In genomic region chr1:39514710-39515124, GRCh38 we compare ENCODE assay signal across 9 cellular contexts. TPM values are rescaled to one million over a fixed set of nuclear protein-coding genes. Genes with fewer than 3 reads are reported as not detected.
DNase-seq lines count a peak whose midpoint lies in the region; ATAC-seq and TF ChIP-seq lines count a peak whose summit lies in the region.
"Not testable (repeated sequence)": the region's sequence is repeated elsewhere in the genome, so short reads cannot be mapped to it uniquely, and the experiment has no call there.
"Had no signal": no experiment of that assay in that cellular context is flagged by ENCODE, and none has a peak within 500 bp of the region (broad histone marks: within the 10 kb centered on the region; RNA-seq: fewer than 3 reads in every experiment).

No MANE protein-coding gene starts in this region.

- CTCF ChIA-PET in CD8-positive, alpha-beta T cell (lab: Charles Lee), result not testable (repeated sequence)

- not testable (repeated sequence) for H3K36me3 ChIP-seq in CD8-positive, alpha-beta T cell (ENCODE audit: insufficient read depth, low read length); adipocyte (ENCODE audit: control insufficient read depth, insufficient read depth, low read length, severe bottlenecking); iPS-15b (ENCODE audit: control insufficient read depth, insufficient read depth, low read length)

- not testable (repeated sequence) for H3K27me3 ChIP-seq in CD8-positive, alpha-beta T cell (ENCODE audit: insufficient read depth, low read length); adipocyte (replicated peaks; ENCODE audit: control insufficient read depth, insufficient read depth, low read length); iPS-15b (ENCODE audit: control insufficient read depth, insufficient read depth, low read length)

- H3K4me3 ChIP-seq in CD8-positive, alpha-beta T cell (ENCODE audit: low read depth, low read length); adipocyte (ENCODE audit: low read length): not testable (repeated sequence)
- peak overlapping the region; percentile 13 for H3K4me3 ChIP-seq in iPS-15b (ENCODE audit: low read depth, low read length)

- H3K27me3 Mint-ChIP-seq in CD8-positive, alpha-beta T cell (ENCODE audit: low read depth); natural killer cell treated with Interleukin-12 subunit alpha and Interleukin-12 subunit beta and Interleukin-15 and Interleukin-18, amount 100 ng/mL, for 72 hours: not testable (repeated sequence)

- TF ChIP-seq CTCF in CD8-positive, alpha-beta T cell (IDR thresholded peaks at IDR 0.05), result not testable (repeated sequence)

- not testable (repeated sequence) for H3K9me3 ChIP-seq in CD8-positive, alpha-beta T cell (ENCODE audit: low read length); adipocyte (ENCODE audit: control insufficient read depth, low read length); iPS-15b (ENCODE audit: control insufficient read depth, insufficient read depth, low read length)

- not testable (repeated sequence) for H3K27ac Mint-ChIP-seq in CD8-positive, alpha-beta T cell; natural killer cell treated with Interleukin-12 subunit alpha and Interleukin-12 subunit beta and Interleukin-15 and Interleukin-18, amount 100 ng/mL, for 72 hours; stimulated activated effector memory CD8-positive, alpha-beta T cell treated with anti-CD3 and anti-CD28 coated beads, Interleukin-12 subunit alpha, Interleukin-12 subunit beta, amount 100 ng/mL, for 72 hours

- H3K36me3 Mint-ChIP-seq in CD8-positive, alpha-beta T cell; natural killer cell treated with Interleukin-12 subunit alpha and Interleukin-12 subunit beta and Interleukin-15 and Interleukin-18, amount 100 ng/mL, for 72 hours; stimulated activated effector memory CD8-positive, alpha-beta T cell treated with anti-CD3 and anti-CD28 coated beads, Interleukin-12 subunit alpha, Interleukin-12 subunit beta, amount 100 ng/mL, for 72 hours: not testable (repeated sequence)

- H3K9me3 Mint-ChIP-seq in CD8-positive, alpha-beta T cell; natural killer cell treated with Interleukin-12 subunit alpha and Interleukin-12 subunit beta and Interleukin-15 and Interleukin-18, amount 100 ng/mL, for 72 hours; stimulated activated effector memory CD8-positive, alpha-beta T cell treated with anti-CD3 and anti-CD28 coated beads, Interleukin-12 subunit alpha, Interleukin-12 subunit beta, amount 100 ng/mL, for 72 hours: not testable (repeated sequence)

- peak; percentile 20 for ATAC-seq in CD8-positive, alpha-beta T cell
- peak; percentile 34 for ATAC-seq in HG02642 (IDR thresholded peaks at IDR 0.05; ENCODE audit: poor library complexity, unreplicated experiment)
- ATAC-seq in SK-N-SH treated with all-trans-retinoic acid at 6 μM for 48 hours, result peak; percentile 65
- peak; percentile 54 for ATAC-seq in esophagus mucosa
- peak; percentile 21 to 55 for ATAC-seq in natural killer cell treated with Interleukin-12 subunit alpha and Interleukin-12 subunit beta and Interleukin-15 and Interleukin-18, amount 100 ng/mL, for 72 hours
- peak; percentile 65 for ATAC-seq in stimulated activated effector memory CD8-positive, alpha-beta T cell treated with anti-CD3 and anti-CD28 coated beads, Interleukin-12 subunit alpha, Interleukin-12 subunit beta, amount 100 ng/mL, for 72 hours

- H3K4me1 Mint-ChIP-seq in CD8-positive, alpha-beta T cell (ENCODE audit: low read depth); natural killer cell treated with Interleukin-12 subunit alpha and Interleukin-12 subunit beta and Interleukin-15 and Interleukin-18, amount 100 ng/mL, for 72 hours (ENCODE audit: low read depth in 2 of 2); stimulated activated effector memory CD8-positive, alpha-beta T cell treated with anti-CD3 and anti-CD28 coated beads, Interleukin-12 subunit alpha, Interleukin-12 subunit beta, amount 100 ng/mL, for 72 hours: not testable (repeated sequence)

- H3K27ac ChIP-seq in CD8-positive, alpha-beta T cell (ENCODE audit: low read depth, low read length), result not testable (repeated sequence)

- POLR2A ChIA-PET in CD8-positive, alpha-beta T cell (lab: Charles Lee), result not testable (repeated sequence)

- H3K9ac ChIP-seq in adipocyte (ENCODE audit: low read length); iPS-15b (ENCODE audit: low read depth, low read length): not testable (repeated sequence)

- H3K4me1 ChIP-seq in CD8-positive, alpha-beta T cell (ENCODE audit: insufficient read depth, low read length); adipocyte (ENCODE audit: control insufficient read depth, insufficient read depth, low read length); iPS-15b (ENCODE audit: control insufficient read depth, insufficient read depth, low read length): not testable (repeated sequence)

- intact Hi-C loops in CD8-positive, alpha-beta T cell (cut with DNase I, micrococcal nuclease), result not testable (repeated sequence)

- H3K4me3 Mint-ChIP-seq in CD8-positive, alpha-beta T cell; natural killer cell treated with Interleukin-12 subunit alpha and Interleukin-12 subunit beta and Interleukin-15 and Interleukin-18, amount 100 ng/mL, for 72 hours; stimulated activated effector memory CD8-positive, alpha-beta T cell treated with anti-CD3 and anti-CD28 coated beads, Interleukin-12 subunit alpha, Interleukin-12 subunit beta, amount 100 ng/mL, for 72 hours: not testable (repeated sequence)

- not testable (repeated sequence) for DNase-seq in CD8-positive, alpha-beta T cell; natural killer cell treated with Interleukin-12 subunit alpha and Interleukin-12 subunit beta and Interleukin-15 and Interleukin-18, amount 100 ng/mL, for 72 hours (ENCODE audit: low spot score); stimulated activated effector memory CD8-positive, alpha-beta T cell treated with anti-CD3 and anti-CD28 coated beads, Interleukin-12 subunit alpha, Interleukin-12 subunit beta, amount 100 ng/mL, for 72 hours (ENCODE audit: low spot score in 2 of 2)
- DNase-seq in adipocyte (ENCODE audit: low read depth), result peak; percentile 10

RNA-seq across cellular contexts. Expression of gene BMP8A, which starts 23.3 kb away (rescaled TPM):
- under 1 TPM in 1 of 2 experiments, not detected in 1; 0.27 TPM for total RNA-seq in CD8-positive, alpha-beta T cell
- not detected for total RNA-seq in esophagus mucosa
- under 1 TPM in 1 of 2 donors, not detected in 1; 0.24 TPM for total RNA-seq in natural killer cell treated with Interleukin-12 subunit alpha and Interleukin-12 subunit beta and Interleukin-15 and Interleukin-18, amount 100 ng/mL, for 72 hours
- total RNA-seq: osteocyte had no signal
